Comparison of ENCODE assay signal across 1 cellular context in genomic region chr2:21245565-21245964, GRCh38.
TF ChIP-seq lines count a peak whose summit lies in the region.

No MANE protein-coding gene starts in this region.

TF ChIP-seq in K562, 482 proteins besides CTCF, POLR2A, EP300 and RAD21 (continued from another document):
- TF ChIP-seq, protein P1, sequence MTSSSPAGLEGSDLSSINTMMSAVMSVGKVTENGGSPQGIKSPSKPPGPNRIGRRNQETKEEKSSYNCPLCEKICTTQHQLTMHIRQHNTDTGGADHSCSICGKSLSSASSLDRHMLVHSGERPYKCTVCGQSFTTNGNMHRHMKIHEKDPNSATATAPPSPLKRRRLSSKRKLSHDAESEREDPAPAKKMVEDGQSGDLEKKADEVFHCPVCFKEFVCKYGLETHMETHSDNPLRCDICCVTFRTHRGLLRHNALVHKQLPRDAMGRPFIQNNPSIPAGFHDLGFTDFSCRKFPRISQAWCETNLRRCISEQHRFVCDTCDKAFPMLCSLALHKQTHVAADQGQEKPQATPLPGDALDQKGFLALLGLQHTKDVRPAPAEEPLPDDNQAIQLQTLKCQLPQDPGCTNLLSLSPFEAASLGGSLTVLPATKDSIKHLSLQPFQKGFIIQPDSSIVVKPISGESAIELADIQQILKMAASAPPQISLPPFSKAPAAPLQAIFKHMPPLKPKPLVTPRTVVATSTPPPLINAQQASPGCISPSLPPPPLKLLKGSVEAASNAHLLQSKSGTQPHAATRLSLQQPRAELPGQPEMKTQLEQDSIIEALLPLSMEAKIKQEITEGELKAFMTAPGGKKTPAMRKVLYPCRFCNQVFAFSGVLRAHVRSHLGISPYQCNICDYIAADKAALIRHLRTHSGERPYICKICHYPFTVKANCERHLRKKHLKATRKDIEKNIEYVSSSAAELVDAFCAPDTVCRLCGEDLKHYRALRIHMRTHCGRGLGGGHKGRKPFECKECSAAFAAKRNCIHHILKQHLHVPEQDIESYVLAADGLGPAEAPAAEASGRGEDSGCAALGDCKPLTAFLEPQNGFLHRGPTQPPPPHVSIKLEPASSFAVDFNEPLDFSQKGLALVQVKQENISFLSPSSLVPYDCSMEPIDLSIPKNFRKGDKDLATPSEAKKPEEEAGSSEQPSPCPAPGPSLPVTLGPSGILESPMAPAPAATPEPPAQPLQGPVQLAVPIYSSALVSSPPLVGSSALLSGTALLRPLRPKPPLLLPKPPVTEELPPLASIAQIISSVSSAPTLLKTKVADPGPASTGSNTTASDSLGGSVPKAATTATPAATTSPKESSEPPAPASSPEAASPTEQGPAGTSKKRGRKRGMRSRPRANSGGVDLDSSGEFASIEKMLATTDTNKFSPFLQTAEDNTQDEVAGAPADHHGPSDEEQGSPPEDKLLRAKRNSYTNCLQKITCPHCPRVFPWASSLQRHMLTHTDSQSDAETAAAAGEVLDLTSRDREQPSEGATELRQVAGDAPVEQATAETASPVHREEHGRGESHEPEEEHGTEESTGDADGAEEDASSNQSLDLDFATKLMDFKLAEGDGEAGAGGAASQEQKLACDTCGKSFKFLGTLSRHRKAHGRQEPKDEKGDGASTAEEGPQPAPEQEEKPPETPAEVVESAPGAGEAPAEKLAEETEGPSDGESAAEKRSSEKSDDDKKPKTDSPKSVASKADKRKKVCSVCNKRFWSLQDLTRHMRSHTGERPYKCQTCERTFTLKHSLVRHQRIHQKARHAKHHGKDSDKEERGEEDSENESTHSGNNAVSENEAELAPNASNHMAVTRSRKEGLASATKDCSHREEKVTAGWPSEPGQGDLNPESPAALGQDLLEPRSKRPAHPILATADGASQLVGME (CRISPR knock-in tag; IDR thresholded peaks at IDR 0.05) = no peak
- TF ChIP-seq NCOA2 (IDR thresholded peaks at IDR 0.05; ENCODE audit: partially characterized antibody in 2 of 2) = no peak
- peak; percentile 23; the same call in 1 of the 2 replicates for TF ChIP-seq TCF3 (CRISPR knock-in tag; IDR thresholded peaks at IDR 0.05)
